8 cellular contexts compared by ENCODE assay signal in genomic region chr12:56315626-56316473, GRCh38. TPM values are rescaled to one million over a fixed set of nuclear protein-coding genes. Genes with fewer than 3 reads are reported as not detected.
A peak's percentile ranks its signal among the peaks of the same experiment; 100 is the strongest.
DNase-seq lines count a peak whose midpoint lies in the region; ATAC-seq and TF ChIP-seq lines count a peak whose summit lies in the region.

TSS of gene CNPY2 (minus strand) at chr12:56315988. CDS start at chr12:56315217, 771 bp downstream.

- H3K4me1 Mint-ChIP-seq in activated naive CD4-positive, alpha-beta T cell treated with anti-CD3 and anti-CD28 coated beads, Interleukin-2, amount 50 U/mL, for 24 hours = peaks cover 12% of the 10 kb centered on the region

- peaks cover 4% of the 10 kb centered on the region for H3K36me3 Mint-ChIP-seq in activated naive CD4-positive, alpha-beta T cell treated with anti-CD3 and anti-CD28 coated beads, Interleukin-2, amount 50 U/mL, for 24 hours

- H3K9me3 Mint-ChIP-seq in activated naive CD4-positive, alpha-beta T cell treated with anti-CD3 and anti-CD28 coated beads, Interleukin-2, amount 50 U/mL, for 24 hours = no peaks in the 10 kb centered on the region

- peak; percentile 87 for ATAC-seq in HG02588 (IDR thresholded peaks at IDR 0.05; ENCODE audit: unreplicated experiment)
- peak; percentile 96 for ATAC-seq in SK-N-SH treated with all-trans-retinoic acid at 6 μM for 48 hours

- peak within 1 kb of the TSS; percentile 97 for H3K27ac Mint-ChIP-seq in activated naive CD4-positive, alpha-beta T cell treated with anti-CD3 and anti-CD28 coated beads, Interleukin-2, amount 50 U/mL, for 24 hours

- peak; percentile 93 for DNase-seq in NCI-H1092 (lab: John Stamatoyannopoulos, UW)
- DNase-seq in glomerular endothelial cell (ENCODE audit: extremely low read depth, low read depth, low spot score) = peak; percentile 85
- peak; percentile 95 for DNase-seq in occipital lobe (lab: John Stamatoyannopoulos, UW)

- no peaks in the 10 kb centered on the region for H3K27me3 Mint-ChIP-seq in activated naive CD4-positive, alpha-beta T cell treated with anti-CD3 and anti-CD28 coated beads, Interleukin-2, amount 50 U/mL, for 24 hours

- peak within 1 kb of the TSS; percentile 93 for H3K27ac ChIP-seq in temporal lobe (ENCODE audit: low read depth, low read length)

- H3K4me3 ChIP-seq in GM08714 (ENCODE audit: low read length) = peak within 1 kb of the TSS; percentile 92

- H3K4me3 Mint-ChIP-seq in activated naive CD4-positive, alpha-beta T cell treated with anti-CD3 and anti-CD28 coated beads, Interleukin-2, amount 50 U/mL, for 24 hours = peak within 1 kb of the TSS; percentile 98

TF ChIP-seq in SK-N-SH treated with all-trans-retinoic acid at 6 μM for 48 hours, 23 proteins besides CTCF, POLR2A, EP300 and RAD21:
- TF ChIP-seq PPARA (CRISPR knock-in tag; IDR thresholded peaks at IDR 0.05; ENCODE audit: borderline replicate concordance) = no peak
- no peak for TF ChIP-seq TCF4 (CRISPR knock-in tag; IDR thresholded peaks at IDR 0.05; ENCODE audit: borderline replicate concordance)
- no peak for TF ChIP-seq SNAI2 (CRISPR knock-in tag; IDR thresholded peaks at IDR 0.05)
- peak; percentile 29; the same call in 1 of the 2 replicates for TF ChIP-seq GLIS3 (CRISPR knock-in tag; IDR thresholded peaks at IDR 0.05)
- TF ChIP-seq, protein P1, sequence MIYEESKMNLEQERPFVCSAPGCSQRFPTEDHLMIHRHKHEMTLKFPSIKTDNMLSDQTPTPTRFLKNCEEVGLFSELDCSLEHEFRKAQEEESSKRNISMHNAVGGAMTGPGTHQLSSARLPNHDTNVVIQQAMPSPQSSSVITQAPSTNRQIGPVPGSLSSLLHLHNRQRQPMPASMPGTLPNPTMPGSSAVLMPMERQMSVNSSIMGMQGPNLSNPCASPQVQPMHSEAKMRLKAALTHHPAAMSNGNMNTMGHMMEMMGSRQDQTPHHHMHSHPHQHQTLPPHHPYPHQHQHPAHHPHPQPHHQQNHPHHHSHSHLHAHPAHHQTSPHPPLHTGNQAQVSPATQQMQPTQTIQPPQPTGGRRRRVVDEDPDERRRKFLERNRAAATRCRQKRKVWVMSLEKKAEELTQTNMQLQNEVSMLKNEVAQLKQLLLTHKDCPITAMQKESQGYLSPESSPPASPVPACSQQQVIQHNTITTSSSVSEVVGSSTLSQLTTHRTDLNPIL (CRISPR knock-in tag; IDR thresholded peaks at IDR 0.05; ENCODE audit: low read depth) = no peak
- TF ChIP-seq ARNTL (CRISPR knock-in tag; IDR thresholded peaks at IDR 0.05; ENCODE audit: borderline replicate concordance, low read depth) = no peak
- TF ChIP-seq ZFP30 (CRISPR knock-in tag; IDR thresholded peaks at IDR 0.05) = no peak
- TF ChIP-seq ZC3H10 (CRISPR knock-in tag; IDR thresholded peaks at IDR 0.05) = no peak
- no peak for TF ChIP-seq BACH2 (CRISPR knock-in tag; IDR thresholded peaks at IDR 0.05; ENCODE audit: borderline replicate concordance)

RNA-seq across cellular contexts. Expression of gene CNPY2, which starts in this region (rescaled TPM):
- 112 and 135 TPM in 2 replicates for total RNA-seq in glomerular endothelial cell
- 40.4 TPM for total RNA-seq in occipital lobe
- 32.0 TPM for total RNA-seq in temporal lobe

Comparison
In these comparisons a context has a peak if more than half of its experiments do, and no peak if none do; other contexts are left out.
1. Peak in every context shown above with its lines: DNase-seq, ATAC-seq, H3K4me3 ChIP-seq and H3K27ac ChIP-seq.